Comparison of ENCODE assay signal across 1 cellular context in the genomic region with DNA sequence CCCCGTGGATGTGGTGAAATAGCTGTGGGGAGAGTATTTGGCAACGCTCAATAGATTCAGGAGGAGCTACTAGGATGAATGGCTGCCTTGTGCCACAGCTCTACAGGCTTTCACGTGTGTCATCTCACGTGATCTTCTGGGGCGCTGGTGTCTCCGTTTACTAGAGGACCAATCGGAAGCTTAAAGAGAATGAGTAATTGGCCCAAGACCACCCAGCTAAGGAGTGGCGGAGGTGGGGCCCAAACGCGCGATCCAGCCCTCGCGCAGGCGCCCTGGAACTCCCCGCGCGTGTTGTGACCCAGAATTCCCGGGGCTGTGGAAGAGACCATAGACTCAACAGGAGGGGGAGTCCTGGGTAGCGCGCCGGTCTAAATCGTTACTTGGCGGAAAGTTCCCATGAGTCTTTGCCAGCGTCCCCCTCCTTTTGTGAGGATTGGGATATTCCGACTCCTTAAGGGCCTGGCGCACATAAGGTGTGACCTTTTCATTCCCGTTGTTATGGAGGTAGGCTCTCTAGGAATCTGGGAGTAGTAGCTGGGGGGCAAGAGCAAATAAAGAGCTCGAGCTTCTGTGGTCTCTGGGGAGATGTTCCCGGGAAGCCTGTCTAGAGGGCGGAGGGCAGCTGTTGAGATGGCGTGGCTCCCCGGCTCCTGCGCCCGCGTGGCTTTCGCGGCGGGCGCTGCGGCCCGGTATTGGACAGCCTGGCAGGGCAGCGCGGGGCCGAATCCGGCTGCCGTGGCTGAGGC.
TF ChIP-seq lines count a peak whose summit lies in the region.

No MANE protein-coding gene starts in this region.

TF ChIP-seq in A549, 52 proteins besides CTCF, POLR2A, EP300 and RAD21 (continued from another document):
- peak; percentile 84 for TF ChIP-seq BHLHE40 (IDR thresholded peaks at IDR 0.05; ENCODE audit: low read depth, low read length)
- TF ChIP-seq MYC (IDR thresholded peaks at IDR 0.05; ENCODE audit: borderline replicate concordance, low read length), result peak; percentile 84; the same call in 1 of the 2 replicates
- peak; percentile 21; the same call in 1 of the 2 replicates for TF ChIP-seq HDAC2 (IDR thresholded peaks at IDR 0.05)
- peak in 1 of 2 experiments; percentile 47; a peak in 2 of 4 replicates for TF ChIP-seq CEBPB (IDR thresholded peaks at IDR 0.05)
- TF ChIP-seq NFE2L2 (conservative IDR thresholded peaks at IDR 0.05; ENCODE audit: low read length), result no peak
- TF ChIP-seq PHF8 (IDR thresholded peaks at IDR 0.05; ENCODE audit: borderline replicate concordance, low read depth), result peak; percentile 96
- TF ChIP-seq ZSCAN20 (CRISPR knock-in tag; IDR thresholded peaks at IDR 0.05), result no peak
- TF ChIP-seq, protein P1, sequence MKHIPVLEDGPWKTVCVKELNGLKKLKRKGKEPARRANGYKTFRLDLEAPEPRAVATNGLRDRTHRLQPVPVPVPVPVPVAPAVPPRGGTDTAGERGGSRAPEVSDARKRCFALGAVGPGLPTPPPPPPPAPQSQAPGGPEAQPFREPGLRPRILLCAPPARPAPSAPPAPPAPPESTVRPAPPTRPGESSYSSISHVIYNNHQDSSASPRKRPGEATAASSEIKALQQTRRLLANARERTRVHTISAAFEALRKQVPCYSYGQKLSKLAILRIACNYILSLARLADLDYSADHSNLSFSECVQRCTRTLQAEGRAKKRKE (CRISPR knock-in tag; IDR thresholded peaks at IDR 0.05; ENCODE audit: low read depth), result peak; percentile 31; the same call in 1 of the 2 replicates
- peak; percentile 42; the same call in 1 of the 2 replicates for TF ChIP-seq MAZ (IDR thresholded peaks at IDR 0.05; ENCODE audit: borderline replicate concordance, low read depth, low read length)
- TF ChIP-seq, protein P2, sequence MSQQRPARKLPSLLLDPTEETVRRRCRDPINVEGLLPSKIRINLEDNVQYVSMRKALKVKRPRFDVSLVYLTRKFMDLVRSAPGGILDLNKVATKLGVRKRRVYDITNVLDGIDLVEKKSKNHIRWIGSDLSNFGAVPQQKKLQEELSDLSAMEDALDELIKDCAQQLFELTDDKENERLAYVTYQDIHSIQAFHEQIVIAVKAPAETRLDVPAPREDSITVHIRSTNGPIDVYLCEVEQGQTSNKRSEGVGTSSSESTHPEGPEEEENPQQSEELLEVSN (IDR thresholded peaks at IDR 0.05; ENCODE audit: borderline replicate concordance, low read depth), result peak; percentile 62; the same call in 1 of the 2 replicates
- TF ChIP-seq RARB (CRISPR knock-in tag; IDR thresholded peaks at IDR 0.05), result peak; percentile 80
- TF ChIP-seq, protein P3, sequence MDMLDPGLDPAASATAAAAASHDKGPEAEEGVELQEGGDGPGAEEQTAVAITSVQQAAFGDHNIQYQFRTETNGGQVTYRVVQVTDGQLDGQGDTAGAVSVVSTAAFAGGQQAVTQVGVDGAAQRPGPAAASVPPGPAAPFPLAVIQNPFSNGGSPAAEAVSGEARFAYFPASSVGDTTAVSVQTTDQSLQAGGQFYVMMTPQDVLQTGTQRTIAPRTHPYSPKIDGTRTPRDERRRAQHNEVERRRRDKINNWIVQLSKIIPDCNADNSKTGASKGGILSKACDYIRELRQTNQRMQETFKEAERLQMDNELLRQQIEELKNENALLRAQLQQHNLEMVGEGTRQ (IDR thresholded peaks at IDR 0.05), result peak; percentile 97
- TF ChIP-seq, protein P4, sequence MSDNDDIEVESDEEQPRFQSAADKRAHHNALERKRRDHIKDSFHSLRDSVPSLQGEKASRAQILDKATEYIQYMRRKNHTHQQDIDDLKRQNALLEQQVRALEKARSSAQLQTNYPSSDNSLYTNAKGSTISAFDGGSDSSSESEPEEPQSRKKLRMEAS (IDR thresholded peaks at IDR 0.05), result peak; percentile 96
- TF ChIP-seq FOSL2 (IDR thresholded peaks at IDR 0.05), result no peak
- peak; percentile 64 for TF ChIP-seq FOSL2 (CRISPR knock-in tag; IDR thresholded peaks at IDR 0.05)
- no peak for TF ChIP-seq RFX5 (IDR thresholded peaks at IDR 0.05)
